In the genomic region with DNA sequence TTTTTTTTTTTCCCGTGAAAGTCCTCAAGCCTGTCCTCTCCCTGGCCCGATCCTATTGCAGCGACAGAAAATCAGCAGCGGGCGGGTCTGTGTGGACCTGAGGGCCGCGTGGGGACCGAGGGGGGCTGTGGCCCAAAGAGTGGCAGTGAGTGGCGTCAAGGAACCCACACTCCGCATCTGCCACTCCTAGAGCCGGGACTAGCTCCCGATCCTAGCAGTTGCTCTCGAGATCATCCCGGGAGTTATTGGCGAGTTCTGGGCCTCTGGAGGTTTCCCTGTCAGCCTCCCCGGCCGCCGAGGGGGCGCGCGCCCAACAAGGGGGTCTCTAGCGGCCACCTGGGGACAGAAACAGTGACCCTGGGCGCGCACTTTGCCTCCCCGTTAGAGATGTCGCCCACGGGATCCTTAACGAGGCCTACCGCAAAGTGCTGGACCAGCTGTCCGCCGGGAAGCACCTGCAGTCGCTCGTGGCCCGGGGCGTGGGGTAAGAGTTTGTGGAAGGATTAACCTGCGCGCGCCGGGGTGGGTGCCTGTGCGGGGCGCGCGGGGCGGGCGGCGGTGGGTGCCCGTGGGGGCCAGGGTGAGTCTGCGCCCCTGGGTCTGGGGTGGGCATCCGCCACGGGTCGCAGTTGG, we compare ENCODE assay signal across 10 cellular contexts. TPM values are rescaled to one million over a fixed set of nuclear protein-coding genes. Genes with fewer than 3 reads are reported as not detected.
DNase-seq lines count a peak whose midpoint lies in the region; TF ChIP-seq lines count a peak whose summit lies in the region.
"Had no signal": no experiment of that assay in that cellular context is flagged by ENCODE, and none has a peak within 500 bp of the region (broad histone marks: within the 10 kb centered on the region; RNA-seq: fewer than 3 reads in every experiment).

No MANE protein-coding gene starts in this region.

- H3K36me3 Mint-ChIP-seq in CD14-positive monocyte (peaks cover 0 to 7% of the 10 kb centered on the region in 2 donors), endothelial cell (ENCODE audit: low read depth, unreplicated experiment) (peaks cover 5% of the 10 kb centered on the region)

- H3K4me3 ChIP-seq in osteoblast (ENCODE audit: insufficient read depth, low read length), result peak overlapping the region; percentile 61

- peaks cover 22% of the 10 kb centered on the region for H3K4me1 Mint-ChIP-seq in CD14-positive monocyte
- H3K4me1 Mint-ChIP-seq in endothelial cell (ENCODE audit: unreplicated experiment), result peaks cover 40% of the 10 kb centered on the region

- H3K27me3 Mint-ChIP-seq in CD14-positive monocyte (ENCODE audit: low read depth in 3 of 3) (peaks cover 80 to 94% (median 84%) of the 10 kb centered on the region in 3 donors), endothelial cell (ENCODE audit: unreplicated experiment) (peaks cover 18% of the 10 kb centered on the region)

- H3K79me2 ChIP-seq in osteoblast (ENCODE audit: insufficient read depth, low read length), result no peaks in the 10 kb centered on the region

- H3K4me2 ChIP-seq in osteoblast (ENCODE audit: insufficient read depth, low read length), result peak overlapping the region; percentile 67

- H3K4me1 ChIP-seq in osteoblast (ENCODE audit: insufficient read depth, low read length), result no peaks in the 10 kb centered on the region

- intact Hi-C loops in CD14-positive monocyte (cut with micrococcal nuclease), result no loop called here

- no peaks in the 10 kb centered on the region for H4K20me1 ChIP-seq in osteoblast (ENCODE audit: insufficient read depth, low read length)

- DNase-seq in CD14-positive monocyte (ENCODE audit: low spot score) (no peak), M059J (ENCODE audit: low read depth) (peak; percentile 9), endothelial cell (ENCODE audit: low spot score) (peak; percentile 30), osteoblast (ENCODE audit: insufficient read length, low spot score, missing footprints) (peak; percentile 91), hippocampal formation (lab: John Stamatoyannopoulos, UW) (no peak), RPMI8226 (no peak), NCI-H2107 (lab: John Stamatoyannopoulos, UW) (no peak)
- no peak for DNase-seq in activated CD4-positive, CD25-positive, alpha-beta regulatory T cell (lab: John Stamatoyannopoulos, UW)
- DNase-seq: NCI-H526 treated with DMSO at 0.1 percent for 48 hours had no signal

- no peaks in the 10 kb centered on the region for H3K9me3 ChIP-seq in osteoblast (ENCODE audit: low read depth, low read length)

- H3K27ac ChIP-seq in osteoblast (ENCODE audit: low read depth, low read length), result no peak overlapping the region
- H3K27ac ChIP-seq: epithelial cell of prostate had no signal

- H3K27ac Mint-ChIP-seq in CD14-positive monocyte (no peak overlapping the region), endothelial cell (ENCODE audit: unreplicated experiment) (no peak overlapping the region)

- no peak for TF ChIP-seq CTCF in CD14-positive monocyte (IDR thresholded peaks at IDR 0.05)
- TF ChIP-seq CTCF in endothelial cell (IDR thresholded peaks at IDR 0.05; ENCODE audit: unreplicated experiment), result no peak
- TF ChIP-seq CTCF in osteoblast (IDR thresholded peaks at IDR 0.05; ENCODE audit: extremely low read depth, low read depth, low read length), result no peak

- no peak overlapping the region for H2AFZ ChIP-seq in osteoblast (ENCODE audit: low read length)

- H3K4me3 Mint-ChIP-seq in CD14-positive monocyte, result peak overlapping the region; percentile 51 to 80
- peak overlapping the region; percentile 94 for H3K4me3 Mint-ChIP-seq in endothelial cell (ENCODE audit: unreplicated experiment)

- no peaks in the 10 kb centered on the region for H3K36me3 ChIP-seq in osteoblast (ENCODE audit: insufficient read depth, low read length)

- H3K9me3 Mint-ChIP-seq in CD14-positive monocyte, result peaks cover 0 to 37% (median 11%) of the 10 kb centered on the region in 7 donors
- no peaks in the 10 kb centered on the region for H3K9me3 Mint-ChIP-seq in endothelial cell (ENCODE audit: unreplicated experiment)

- H3K27me3 ChIP-seq in osteoblast (ENCODE audit: insufficient read depth, low read length), result peaks cover 88% of the 10 kb centered on the region

RNA-seq across cellular contexts. Expression of a gene that starts 3.3 kb away (rescaled TPM):
- not detected for polyA plus RNA-seq in CD14-positive monocyte
- 0.98 and 2.2 TPM in 2 replicates for total RNA-seq in M059J (2014; rRNA removed; shearing (Covaris generic))
- total RNA-seq in endothelial cell (ENCODE audit: unreplicated experiment) (18.5 TPM), osteoblast (not detected in 2 replicates)

Comparison
In these comparisons a context has a peak if more than half of its experiments do, and no peak if none do; other contexts are left out.
1. DNase-seq: peak in M059J (single experiment), endothelial cell (single experiment) and osteoblast (single experiment); none in CD14-positive monocyte (single experiment), activated CD4-positive, CD25-positive, alpha-beta regulatory T cell (0 of 4), hippocampal formation (0 of 2), RPMI8226 (single experiment) and NCI-H2107 (single experiment).